Comparison of ENCODE assay signal across 9 cellular contexts in genomic region chr9:21465859-21466518, GRCh38. TPM values are rescaled to one million over a fixed set of nuclear protein-coding genes. Genes with fewer than 3 reads are reported as not detected.
DNase-seq lines count a peak whose midpoint lies in the region; ATAC-seq and TF ChIP-seq lines count a peak whose summit lies in the region.
"Had no signal": no experiment of that assay in that cellular context is flagged by ENCODE, and none has a peak within 500 bp of the region (broad histone marks: within the 10 kb centered on the region; RNA-seq: fewer than 3 reads in every experiment).

No MANE protein-coding gene starts in this region.

- peaks cover 5% of the 10 kb centered on the region for H3K36me3 ChIP-seq in RWPE2 (ENCODE audit: low read depth)
- H3K36me3 ChIP-seq: SJCRH30 had no signal

- H3K9me3 ChIP-seq in RWPE2 (ENCODE audit: severe bottlenecking) = peaks cover 5% of the 10 kb centered on the region
- H3K9me3 ChIP-seq: SJCRH30 had no signal

- no peak overlapping the region for H3K27ac ChIP-seq in RWPE2 (ENCODE audit: poor library complexity, severe bottlenecking)
- H3K27ac ChIP-seq: SJCRH30 had no signal

- no peaks in the 10 kb centered on the region for H3K27me3 ChIP-seq in RWPE2 (ENCODE audit: insufficient read depth, poor library complexity, severe bottlenecking)

- H3K4me3 ChIP-seq in RWPE2 (ENCODE audit: severe bottlenecking) (no peak overlapping the region), fibroblast of pulmonary artery (replicated peaks; ENCODE audit: low read depth, low read length) (no peak overlapping the region)
- H3K4me3 ChIP-seq: SJCRH30 had no signal

- intact Hi-C loops in Right ventricle myocardium inferior (cut with DNase I) = loop anchor here (10.0 kb wide), 1 partner anchor 61 kb away; the partner anchor contains the start of gene IFNA8

- peak; percentile 55 for ATAC-seq in HG03095 (IDR thresholded peaks at IDR 0.05; ENCODE audit: unreplicated experiment)
- ATAC-seq in RWPE2 (ENCODE audit: low read depth) = no peak
- ATAC-seq in Right ventricle myocardium inferior = no peak

- H3K4me1 ChIP-seq in RWPE2 (ENCODE audit: insufficient read depth, poor library complexity, severe bottlenecking) = no peaks in the 10 kb centered on the region
- H3K4me1 ChIP-seq: SJCRH30 had no signal

- peak; percentile 67 to 69 for DNase-seq in AML-193 (lab: John Stamatoyannopoulos, UW)
- DNase-seq in GM10266 (ENCODE audit: extremely low spot score) = peak; percentile 49
- DNase-seq in RWPE2 (ENCODE audit: low spot score) = no peak
- peak; percentile 86 for DNase-seq in fibroblast of pulmonary artery (ENCODE audit: low read depth)
- peak; percentile 76 for DNase-seq in renal cortical epithelial cell (ENCODE audit: low read depth)
- no peak for DNase-seq in GF-D8 (lab: John Stamatoyannopoulos, UW)
- no peak for DNase-seq in Right ventricle myocardium inferior (ENCODE audit: missing footprints)

- peak; percentile 70 for TF ChIP-seq CTCF in GM10266 (IDR thresholded peaks at IDR 0.05; ENCODE audit: control insufficient read depth, insufficient read depth, low read depth, missing control alignments)
- TF ChIP-seq CTCF in RWPE2 (IDR thresholded peaks at IDR 0.05; ENCODE audit: poor library complexity, severe bottlenecking) = peak; percentile 60
- TF ChIP-seq CTCF in fibroblast of pulmonary artery (IDR thresholded peaks at IDR 0.05; ENCODE audit: low read length, missing control alignments) = peak; percentile 77

RNA-seq across cellular contexts. Expression of gene IFNE, which starts 16.1 kb away (rescaled TPM):
- total RNA-seq in renal cortical epithelial cell (9.5 TPM in 1 of 2 replicates, not detected in the other), Right ventricle myocardium inferior (not detected)
- total RNA-seq: SJCRH30 had no signal

RNA-seq across cellular contexts. Expression of gene IFNA1, which starts 25.8 kb away (rescaled TPM):
- total RNA-seq in renal cortical epithelial cell (not detected in 2 replicates), Right ventricle myocardium inferior (not detected)
- total RNA-seq: SJCRH30 had no signal

RNA-seq across cellular contexts. Expression of gene IFNA8, which starts 57.1 kb away (rescaled TPM):
- total RNA-seq in renal cortical epithelial cell = not detected in 2 replicates
- total RNA-seq in Right ventricle myocardium inferior = not detected
- total RNA-seq: SJCRH30 had no signal

Comparison
In these comparisons a context has a peak if more than half of its experiments do, and no peak if none do; other contexts are left out.
1. DNase-seq: peak in AML-193 (2 of 2), GM10266 (single experiment), fibroblast of pulmonary artery (single experiment) and renal cortical epithelial cell (single experiment); none in RWPE2 (single experiment), GF-D8 (single experiment) and Right ventricle myocardium inferior (single experiment).
2. Peak in every context shown above with its lines, with median percentiles within 50 percentile points of each other: CTCF ChIP-seq.